1 cellular context compared by ENCODE assay signal in the genomic region with DNA sequence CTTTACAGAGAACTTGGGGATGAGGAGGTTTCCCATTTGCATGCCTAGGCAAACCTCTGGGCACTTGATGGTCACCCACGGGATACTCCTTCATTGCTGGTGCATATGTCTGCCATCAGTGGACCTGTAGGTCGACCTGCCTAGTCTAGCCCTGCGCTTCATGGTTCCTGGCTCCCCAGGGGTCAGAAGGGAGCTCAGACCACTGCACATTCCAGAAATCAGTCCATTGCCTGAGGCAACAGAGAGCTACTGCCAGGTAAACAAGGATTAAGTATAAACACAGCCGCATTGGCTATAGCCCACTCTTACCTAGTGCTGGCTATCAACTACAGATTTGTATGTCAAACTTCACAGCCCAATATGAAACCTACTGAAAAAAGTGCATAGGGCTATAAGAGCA.
TF ChIP-seq lines count a peak whose summit lies in the region.

No MANE protein-coding gene starts in this region.

TF ChIP-seq in GM23338, 12 proteins besides CTCF, POLR2A, EP300 and RAD21 (continued from another document):
- TF ChIP-seq, protein P1, sequence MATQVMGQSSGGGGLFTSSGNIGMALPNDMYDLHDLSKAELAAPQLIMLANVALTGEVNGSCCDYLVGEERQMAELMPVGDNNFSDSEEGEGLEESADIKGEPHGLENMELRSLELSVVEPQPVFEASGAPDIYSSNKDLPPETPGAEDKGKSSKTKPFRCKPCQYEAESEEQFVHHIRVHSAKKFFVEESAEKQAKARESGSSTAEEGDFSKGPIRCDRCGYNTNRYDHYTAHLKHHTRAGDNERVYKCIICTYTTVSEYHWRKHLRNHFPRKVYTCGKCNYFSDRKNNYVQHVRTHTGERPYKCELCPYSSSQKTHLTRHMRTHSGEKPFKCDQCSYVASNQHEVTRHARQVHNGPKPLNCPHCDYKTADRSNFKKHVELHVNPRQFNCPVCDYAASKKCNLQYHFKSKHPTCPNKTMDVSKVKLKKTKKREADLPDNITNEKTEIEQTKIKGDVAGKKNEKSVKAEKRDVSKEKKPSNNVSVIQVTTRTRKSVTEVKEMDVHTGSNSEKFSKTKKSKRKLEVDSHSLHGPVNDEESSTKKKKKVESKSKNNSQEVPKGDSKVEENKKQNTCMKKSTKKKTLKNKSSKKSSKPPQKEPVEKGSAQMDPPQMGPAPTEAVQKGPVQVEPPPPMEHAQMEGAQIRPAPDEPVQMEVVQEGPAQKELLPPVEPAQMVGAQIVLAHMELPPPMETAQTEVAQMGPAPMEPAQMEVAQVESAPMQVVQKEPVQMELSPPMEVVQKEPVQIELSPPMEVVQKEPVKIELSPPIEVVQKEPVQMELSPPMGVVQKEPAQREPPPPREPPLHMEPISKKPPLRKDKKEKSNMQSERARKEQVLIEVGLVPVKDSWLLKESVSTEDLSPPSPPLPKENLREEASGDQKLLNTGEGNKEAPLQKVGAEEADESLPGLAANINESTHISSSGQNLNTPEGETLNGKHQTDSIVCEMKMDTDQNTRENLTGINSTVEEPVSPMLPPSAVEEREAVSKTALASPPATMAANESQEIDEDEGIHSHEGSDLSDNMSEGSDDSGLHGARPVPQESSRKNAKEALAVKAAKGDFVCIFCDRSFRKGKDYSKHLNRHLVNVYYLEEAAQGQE (IDR thresholded peaks at IDR 0.05; ENCODE audit: unreplicated experiment): no peak
- TF ChIP-seq EZH2phosphoT487 (IDR thresholded peaks at IDR 0.05; ENCODE audit: unreplicated experiment) (no peak), ZNF114 (CRISPR knock-in tag; IDR thresholded peaks at IDR 0.05) (no peak), ZNF331 (CRISPR knock-in tag; IDR thresholded peaks at IDR 0.05; ENCODE audit: low read depth) (no peak)
